10 cellular contexts compared by ENCODE assay signal in genomic region chr6:4802312-4802935, GRCh38. TPM values are rescaled to one million over a fixed set of nuclear protein-coding genes. Genes with fewer than 3 reads are reported as not detected.
DNase-seq lines count a peak whose midpoint lies in the region; ATAC-seq and TF ChIP-seq lines count a peak whose summit lies in the region.
"Had no signal": no experiment of that assay in that cellular context is flagged by ENCODE, and none has a peak within 500 bp of the region (broad histone marks: within the 10 kb centered on the region; RNA-seq: fewer than 3 reads in every experiment).

No MANE protein-coding gene starts in this region.

- H3K9me3 Mint-ChIP-seq in naive thymus-derived CD4-positive, alpha-beta T cell: peaks cover 0 to 32% (median 8%) of the 10 kb centered on the region in 11 donors
- H3K9me3 Mint-ChIP-seq in nephron progenitor cell: peaks cover 35% of the 10 kb centered on the region

- peak; percentile 61 for ATAC-seq in GM18867 (IDR thresholded peaks at IDR 0.05; ENCODE audit: unreplicated experiment)
- peak; percentile 72 for ATAC-seq in GM21576 (IDR thresholded peaks at IDR 0.05; ENCODE audit: unreplicated experiment)
- peak; percentile 70 for ATAC-seq in HG03175 (IDR thresholded peaks at IDR 0.05; ENCODE audit: unreplicated experiment)
- ATAC-seq in naive thymus-derived CD4-positive, alpha-beta T cell: no peak
- ATAC-seq in SK-N-SH treated with all-trans-retinoic acid at 6 μM for 48 hours: no peak
- no peak for ATAC-seq in heart right ventricle

- no peak overlapping the region for H3K27ac ChIP-seq in naive thymus-derived CD4-positive, alpha-beta T cell (ENCODE audit: low read depth, low read length)
- H3K27ac ChIP-seq in spleen: peak overlapping the region in 1 of 8 donors; percentile 29
- no peak overlapping the region for H3K27ac ChIP-seq in heart right ventricle

- H3K4me3 ChIP-seq in naive thymus-derived CD4-positive, alpha-beta T cell (ENCODE audit: low read length): no peak overlapping the region
- H3K4me3 ChIP-seq in spleen (no peak overlapping the region), heart right ventricle (no peak overlapping the region)

- H3K4me1 ChIP-seq in naive thymus-derived CD4-positive, alpha-beta T cell (ENCODE audit: control insufficient read depth in 2 of 2, insufficient read depth in 2 of 2, low read length in 2 of 2): peaks cover 0 to 3% of the 10 kb centered on the region in 2 donors
- peaks cover 16 to 84% (median 53%) of the 10 kb centered on the region in 6 donors for H3K4me1 ChIP-seq in spleen
- peaks cover 4 to 48% (median 38%) of the 10 kb centered on the region in 9 donors for H3K4me1 ChIP-seq in heart right ventricle

- POLR2A ChIA-PET in naive thymus-derived CD4-positive, alpha-beta T cell (lab: Charles Lee): interaction anchor here (0.6 kb wide), 1 partner anchor 61 kb away, joined by 5 read pairs; no protein-coding TSS in a partner anchor

- TF ChIP-seq POLR2A in spleen (IDR thresholded peaks at IDR 0.05): no peak

- H3K36me3 Mint-ChIP-seq in naive thymus-derived CD4-positive, alpha-beta T cell: peaks cover 4 to 11% (median 10%) of the 10 kb centered on the region in 5 donors
- peaks cover 30% of the 10 kb centered on the region for H3K36me3 Mint-ChIP-seq in nephron progenitor cell (ENCODE audit: low read depth)

- H3K27me3 ChIP-seq in naive thymus-derived CD4-positive, alpha-beta T cell (ENCODE audit: control insufficient read depth in 2 of 2, insufficient read depth in 2 of 2, low read length in 2 of 2): no peaks in the 10 kb centered on the region
- no peaks in the 10 kb centered on the region for H3K27me3 ChIP-seq in spleen (replicated peaks in 1 of 7)
- H3K27me3 ChIP-seq in heart right ventricle: no peaks in the 10 kb centered on the region

- peaks cover 24 to 86% (median 83%) of the 10 kb centered on the region in 7 donors for H3K4me1 Mint-ChIP-seq in naive thymus-derived CD4-positive, alpha-beta T cell
- peaks cover 55% of the 10 kb centered on the region for H3K4me1 Mint-ChIP-seq in nephron progenitor cell

- DNase-seq in naive thymus-derived CD4-positive, alpha-beta T cell: no peak
- DNase-seq in nephron progenitor cell (no peak), spleen (no peak), heart right ventricle (no peak)
- DNase-seq: activated CD8-positive, alpha-beta memory T cell treated with anti-CD3 and anti-CD28 coated beads, Interleukin-2, amount 50 U/mL, for 4 hours; DMS153 had no signal

- TF ChIP-seq CTCF in nephron progenitor cell (IDR thresholded peaks at IDR 0.05): no peak
- no peak for TF ChIP-seq CTCF in spleen (IDR thresholded peaks at IDR 0.05 in 8 of 11, conservative IDR thresholded peaks at IDR 0.05 in 3 of 11)
- TF ChIP-seq CTCF in heart right ventricle (IDR thresholded peaks at IDR 0.05): no peak

- H3K36me3 ChIP-seq in naive thymus-derived CD4-positive, alpha-beta T cell (ENCODE audit: control insufficient read depth in 2 of 3, insufficient read depth in 3 of 3, low read length in 3 of 3): no peaks in the 10 kb centered on the region
- H3K36me3 ChIP-seq in spleen (no peaks in the 10 kb centered on the region), heart right ventricle (no peaks in the 10 kb centered on the region)

- intact Hi-C loops in naive thymus-derived CD4-positive, alpha-beta T cell (cut with micrococcal nuclease): no loop called here
- intact Hi-C loops in spleen (cut with DNase I; ENCODE audit: low total_unique reads): no loop called here
- intact Hi-C loops in heart right ventricle (cut with DNase I): no loop called here

- peak overlapping the region in 6 of 9 donors; percentile 4 to 75 (median 66) for H3K27ac Mint-ChIP-seq in naive thymus-derived CD4-positive, alpha-beta T cell
- H3K27ac Mint-ChIP-seq in nephron progenitor cell: no peak overlapping the region

- CTCF ChIA-PET in naive thymus-derived CD4-positive, alpha-beta T cell (lab: Charles Lee): no interaction called here

- H3K9me3 ChIP-seq in naive thymus-derived CD4-positive, alpha-beta T cell (ENCODE audit: control insufficient read depth in 2 of 3, low read length in 3 of 3): peaks cover 0 to 5% (median 0%) of the 10 kb centered on the region in 3 experiments
- H3K9me3 ChIP-seq in spleen (peaks cover 0 to 22% (median 15%) of the 10 kb centered on the region in 8 donors), heart right ventricle (peaks cover 0 to 29% (median 15%) of the 10 kb centered on the region in 11 donors)

- peak overlapping the region in 6 of 10 donors; percentile 1 to 49 (median 29) for H3K4me3 Mint-ChIP-seq in naive thymus-derived CD4-positive, alpha-beta T cell
- no peak overlapping the region for H3K4me3 Mint-ChIP-seq in nephron progenitor cell

- 63 to 80% (median 75%) methylated on average over 4 of the region's 4 CpGs for WGBS in spleen, 5 donors
- 94 to 96% methylated on average over 4 of the region's 4 CpGs for WGBS in heart right ventricle, 2 donors

- no peaks in the 10 kb centered on the region for H3K27me3 Mint-ChIP-seq in naive thymus-derived CD4-positive, alpha-beta T cell
- H3K27me3 Mint-ChIP-seq in nephron progenitor cell (ENCODE audit: low read depth, poor library complexity): no peaks in the 10 kb centered on the region

TF ChIP-seq in SK-N-SH treated with all-trans-retinoic acid at 6 μM for 48 hours, 23 proteins besides CTCF, POLR2A, EP300 and RAD21:
- TF ChIP-seq ZC3H10 (CRISPR knock-in tag; IDR thresholded peaks at IDR 0.05) (no peak), ZFP30 (CRISPR knock-in tag; IDR thresholded peaks at IDR 0.05) (no peak), ISL1 (CRISPR knock-in tag; IDR thresholded peaks at IDR 0.05) (no peak), PATZ1 (CRISPR knock-in tag; IDR thresholded peaks at IDR 0.05; ENCODE audit: borderline replicate concordance) (no peak), TCF4 (CRISPR knock-in tag; IDR thresholded peaks at IDR 0.05; ENCODE audit: borderline replicate concordance) (no peak), ZNF70 (CRISPR knock-in tag; IDR thresholded peaks at IDR 0.05) (no peak), RARB (CRISPR knock-in tag; IDR thresholded peaks at IDR 0.05) (no peak), ARNTL (CRISPR knock-in tag; IDR thresholded peaks at IDR 0.05; ENCODE audit: borderline replicate concordance, low read depth) (no peak), POU6F1 (CRISPR knock-in tag; IDR thresholded peaks at IDR 0.05; ENCODE audit: borderline replicate concordance, low read depth) (no peak), CSRNP3 (CRISPR knock-in tag; IDR thresholded peaks at IDR 0.05) (no peak), TOX (CRISPR knock-in tag; IDR thresholded peaks at IDR 0.05; ENCODE audit: borderline replicate concordance) (no peak)

RNA-seq across cellular contexts. Expression of gene CDYL, which starts 26.2 kb away (rescaled TPM):
- total RNA-seq in naive thymus-derived CD4-positive, alpha-beta T cell: 10 to 100 TPM; 25.5 to 43.3 (median 35.1) TPM
- polyA plus RNA-seq in naive thymus-derived CD4-positive, alpha-beta T cell: 1 to 10 TPM; 3.6 to 4.2 TPM
- total RNA-seq in spleen: 10 to 100 TPM; 33.5 to 48.4 (median 40.7) TPM
- 1 to 10 TPM; 6.8 to 8.6 (median 7.8) TPM for polyA plus RNA-seq in spleen
- total RNA-seq in heart right ventricle: 10 to 100 TPM; 29.0 to 39.9 (median 33.4) TPM
- 10 to 100 TPM in 1 of 2 donors, 1 to 10 TPM in 1; 4.1 to 10.2 TPM for polyA plus RNA-seq in heart right ventricle

Comparison
In these comparisons a context has a peak if more than half of its experiments do, and no peak if none do; other contexts are left out.
1. ATAC-seq: peak in GM18867 (single experiment), GM21576 (single experiment) and HG03175 (single experiment); none in naive thymus-derived CD4-positive, alpha-beta T cell (single experiment), SK-N-SH treated with all-trans-retinoic acid at 6 μM for 48 hours (single experiment) and heart right ventricle (0 of 8).